In the genomic region with DNA sequence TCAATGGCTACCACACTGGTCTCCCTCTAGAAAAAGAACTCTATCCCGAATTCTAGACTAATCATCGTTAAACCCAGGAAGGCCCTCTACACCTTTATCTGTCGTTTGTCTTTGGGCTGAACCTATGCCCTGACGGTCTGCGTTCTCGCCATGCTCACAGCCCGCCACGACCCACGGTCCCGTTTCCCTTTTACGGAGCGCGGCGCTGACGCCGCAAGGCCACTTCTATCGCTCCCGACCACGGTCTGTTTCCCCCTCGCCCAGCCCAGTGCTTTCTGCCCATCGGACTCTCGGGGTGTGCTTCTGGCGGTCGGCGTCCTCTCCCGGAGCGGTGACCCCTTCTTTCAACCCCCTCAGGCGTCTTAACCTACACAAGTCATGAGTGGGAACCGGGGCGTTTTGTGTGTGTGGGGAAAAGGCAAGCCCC, we compare ENCODE assay signal across 8 cellular contexts. TPM values are rescaled to one million over a fixed set of nuclear protein-coding genes. Genes with fewer than 3 reads are reported as not detected.
DNase-seq lines count a peak whose midpoint lies in the region; ATAC-seq and TF ChIP-seq lines count a peak whose summit lies in the region.

No MANE protein-coding gene starts in this region.

- peak overlapping the region; percentile 96 to 100 (median 98) for H3K4me3 Mint-ChIP-seq in CD4-positive, CD25-positive, alpha-beta regulatory T cell

- H3K27ac Mint-ChIP-seq in CD4-positive, CD25-positive, alpha-beta regulatory T cell = peak overlapping the region; percentile 79 to 98 (median 95)

- peak overlapping the region; percentile 89 for H3K27ac ChIP-seq in CD4-positive, CD25-positive, alpha-beta regulatory T cell (ENCODE audit: insufficient read depth, low read length, poor library complexity, severe bottlenecking)

- H3K4me3 ChIP-seq in CD4-positive, CD25-positive, alpha-beta regulatory T cell (ENCODE audit: low read depth, low read length) = peak overlapping the region; percentile 90
- H3K4me3 ChIP-seq in retinal pigment epithelial cell (ENCODE audit: low read length) = peak overlapping the region; percentile 92

- peaks cover 14 to 41% (median 28%) of the 10 kb centered on the region in 4 donors for H3K4me1 Mint-ChIP-seq in CD4-positive, CD25-positive, alpha-beta regulatory T cell

- H3K36me3 Mint-ChIP-seq in CD4-positive, CD25-positive, alpha-beta regulatory T cell = peaks cover 8% of the 10 kb centered on the region

- no peaks in the 10 kb centered on the region for H3K36me3 ChIP-seq in CD4-positive, CD25-positive, alpha-beta regulatory T cell (ENCODE audit: control insufficient read depth, insufficient read depth, low read length)

- DNase-seq in CD4-positive, CD25-positive, alpha-beta regulatory T cell = peak in 2 of 3 donors; percentile 29 to 62
- peak; percentile 51 for DNase-seq in GM20000 (ENCODE audit: low spot score)
- DNase-seq in HT-29 (ENCODE audit: low spot score) = peak; percentile 55
- peak; percentile 9 to 52 (median 29) for DNase-seq in T-helper 1 cell
- peak in 40 of 58 donors; percentile 5 to 67 (median 46) for DNase-seq in anterior cingulate cortex (lab: John Stamatoyannopoulos, UW)
- peak; percentile 17 for DNase-seq in hepatic stellate cell (ENCODE audit: low spot score)
- DNase-seq in retinal pigment epithelial cell (ENCODE audit: low read depth) = no peak
- DNase-seq in amniotic stem cell (lab: John Stamatoyannopoulos, UW) = no peak

- TF ChIP-seq CTCF in GM20000 (IDR thresholded peaks at IDR 0.05; ENCODE audit: extremely low read depth, missing control alignments) = no peak
- TF ChIP-seq CTCF in retinal pigment epithelial cell (conservative IDR thresholded peaks at IDR 0.05; ENCODE audit: low read depth, low read length) = no peak

- H3K27me3 Mint-ChIP-seq in CD4-positive, CD25-positive, alpha-beta regulatory T cell = no peaks in the 10 kb centered on the region

- peak; percentile 16 to 23 for ATAC-seq in CD4-positive, CD25-positive, alpha-beta regulatory T cell (ENCODE audit: low read depth in 2 of 2)

- no peaks in the 10 kb centered on the region for H3K9me3 ChIP-seq in CD4-positive, CD25-positive, alpha-beta regulatory T cell (ENCODE audit: control insufficient read depth in 2 of 2, low read length in 2 of 2)

- no peaks in the 10 kb centered on the region for H3K9me3 Mint-ChIP-seq in CD4-positive, CD25-positive, alpha-beta regulatory T cell

- H3K4me1 ChIP-seq in CD4-positive, CD25-positive, alpha-beta regulatory T cell (ENCODE audit: control insufficient read depth, insufficient read depth, low read length, poor library complexity, severe bottlenecking) = peaks cover 7% of the 10 kb centered on the region

- H3K27me3 ChIP-seq in CD4-positive, CD25-positive, alpha-beta regulatory T cell (ENCODE audit: control insufficient read depth, insufficient read depth, low read length) = no peaks in the 10 kb centered on the region

RNA-seq across cellular contexts. Expression of gene C9orf40, which starts 1.0 kb away (rescaled TPM):
- 1.9 TPM for total RNA-seq in CD4-positive, CD25-positive, alpha-beta regulatory T cell
- polyA plus RNA-seq in CD4-positive, CD25-positive, alpha-beta regulatory T cell = 1 to 10 TPM; 1.7 to 4.5 (median 3.8) TPM
- total RNA-seq in HT-29 (2014; rRNA removed; shearing (Covaris generic)) = 6.1 and 8.0 TPM in 2 replicates

Comparison
In these comparisons a context has a peak if more than half of its experiments do, and no peak if none do; other contexts are left out.
1. DNase-seq: peak in CD4-positive, CD25-positive, alpha-beta regulatory T cell (2 of 3), GM20000 (single experiment), HT-29 (single experiment), T-helper 1 cell (5 of 5), anterior cingulate cortex (40 of 58) and hepatic stellate cell (single experiment); none in retinal pigment epithelial cell (single experiment) and amniotic stem cell (single experiment).